Comparison of ENCODE assay signal across 8 cellular contexts in the genomic region with DNA sequence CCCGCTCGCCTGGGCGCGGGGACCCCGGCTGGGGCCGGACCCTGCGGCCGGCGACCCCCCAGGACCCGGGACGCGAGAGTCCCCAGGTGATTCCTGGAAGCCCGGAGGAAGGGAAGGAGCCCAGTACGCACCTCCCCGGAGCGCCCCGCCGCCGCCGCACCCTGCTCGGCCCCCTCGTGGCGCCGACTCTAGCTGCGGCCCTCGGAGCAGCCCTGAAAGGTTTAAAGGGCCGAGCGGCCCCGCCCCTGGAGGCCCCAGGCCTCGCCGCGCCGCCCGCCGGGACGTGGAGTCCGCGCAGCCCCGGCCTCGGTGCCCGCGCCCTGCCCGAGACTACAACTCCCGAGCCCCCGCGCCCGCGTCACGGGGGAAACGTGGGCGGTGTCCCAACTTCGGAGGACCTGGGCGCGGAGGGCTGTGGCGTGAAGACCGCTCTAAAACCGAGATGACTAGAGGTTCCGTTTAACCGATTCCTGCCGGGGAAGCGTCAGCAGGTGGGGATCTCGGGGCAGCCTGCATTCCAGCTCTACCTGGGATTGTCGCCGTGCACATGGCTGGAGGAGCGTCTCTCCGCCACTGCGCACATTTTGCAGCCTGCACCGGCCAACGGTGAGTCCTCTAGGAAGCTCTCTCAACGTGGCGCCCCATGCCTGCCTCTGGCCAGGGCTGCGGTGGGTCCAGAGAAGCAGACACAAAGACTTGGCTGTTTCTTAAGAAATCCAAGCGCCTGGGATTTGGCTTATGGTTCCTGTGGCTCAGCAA. TPM values are rescaled to one million over a fixed set of nuclear protein-coding genes. Genes with fewer than 3 reads are reported as not detected.
A peak's percentile ranks its signal among the peaks of the same experiment; 100 is the strongest.
DNase-seq lines count a peak whose midpoint lies in the region; ATAC-seq and TF ChIP-seq lines count a peak whose summit lies in the region.

TSS of gene TMEM150A (minus strand) at position 223 of the 759 bp plus-strand sequence. CDS start 750 bp downstream, outside the sequence.

- H3K36me3 Mint-ChIP-seq in activated naive CD4-positive, alpha-beta T cell treated with anti-CD3 and anti-CD28 coated beads for 36 hours (ENCODE audit: low read depth), result peaks cover 3% of the 10 kb centered on the region

- H3K4me1 ChIP-seq in SJSA1 (replicated peaks), result peaks cover 41% of the 10 kb centered on the region
- H3K4me1 ChIP-seq in gastroesophageal sphincter, result peaks cover 3 to 88% (median 39%) of the 10 kb centered on the region in 3 donors
- H3K4me1 ChIP-seq in neutrophil (ENCODE audit: control insufficient read depth in 1 of 2, insufficient read depth in 1 of 2, low read depth in 1 of 2, low read length in 1 of 2), result peaks cover 46 to 54% of the 10 kb centered on the region in 2 experiments

- H3K27ac Mint-ChIP-seq in activated naive CD4-positive, alpha-beta T cell treated with anti-CD3 and anti-CD28 coated beads for 36 hours, result peak within 1 kb of the TSS; percentile 33

- 0 out of 2 replicates have a peak, but pooled peaks have one; percentile 1 for TF ChIP-seq CTCF in LNCaP clone FGC (IDR thresholded peaks at IDR 0.05; ENCODE audit: control insufficient read depth, extremely low read depth, insufficient read depth)
- peak in 3 of 4 experiments; percentile 55 to 77 (median 75) for TF ChIP-seq CTCF in gastroesophageal sphincter (IDR thresholded peaks at IDR 0.05)
- peak; percentile 46 for TF ChIP-seq CTCF in neutrophil (IDR thresholded peaks at IDR 0.05)

- H3K27me3 ChIP-seq in SJSA1 (replicated peaks), result no peaks in the 10 kb centered on the region
- no peaks in the 10 kb centered on the region for H3K27me3 ChIP-seq in gastroesophageal sphincter
- peaks cover 14% of the 10 kb centered on the region for H3K27me3 ChIP-seq in neutrophil

- H3K9me3 ChIP-seq in SJSA1 (replicated peaks) (no peaks in the 10 kb centered on the region), gastroesophageal sphincter (no peaks in the 10 kb centered on the region), neutrophil (no peaks in the 10 kb centered on the region)

- no peaks in the 10 kb centered on the region for H3K27me3 Mint-ChIP-seq in activated naive CD4-positive, alpha-beta T cell treated with anti-CD3 and anti-CD28 coated beads for 36 hours (ENCODE audit: low read depth)

- TF ChIP-seq EP300 in gastroesophageal sphincter (IDR thresholded peaks at IDR 0.05), result no peak

- DNase-seq in G401 (ENCODE audit: low spot score) (peak; percentile 92), GOT3 (lab: John Stamatoyannopoulos, UW) (peak; percentile 77), LNCaP clone FGC (ENCODE audit: low read depth) (no peak), SJSA1 (ENCODE audit: low read depth in 1 of 2, low spot score in 2 of 2) (peak; percentile 79 to 90), substantia nigra (lab: John Stamatoyannopoulos, UW) (peak; percentile 56 to 97 (median 91))
- DNase-seq in activated naive CD4-positive, alpha-beta T cell treated with anti-CD3 and anti-CD28 coated beads for 36 hours, result peak; percentile 86

- H3K36me3 ChIP-seq in SJSA1, result peaks cover 24% of the 10 kb centered on the region
- H3K36me3 ChIP-seq in gastroesophageal sphincter, result peaks cover 0 to 52% of the 10 kb centered on the region in 2 donors
- H3K36me3 ChIP-seq in neutrophil, result peaks cover 42% of the 10 kb centered on the region

- WGBS in gastroesophageal sphincter (ENCODE audit: low coverage in 1 of 2), 2 donors, result 0% methylated on average over 1 of the region's 73 CpGs; no CpG with 5 or more reads in 1 of the 2 donors

- in situ Hi-C loops in G401 (cut with HindIII; ENCODE audit: low sequenced_read_pairs), result no loop called here

- H3K4me3 ChIP-seq in LNCaP clone FGC (ENCODE audit: low read depth, low read length) (peak within 1 kb of the TSS; percentile 81), SJSA1 (peak within 1 kb of the TSS; percentile 50), gastroesophageal sphincter (peak within 1 kb of the TSS; percentile 79 to 91), neutrophil (ENCODE audit: low read depth in 1 of 2, low read length in 1 of 2) (peak within 1 kb of the TSS; percentile 66 to 75)

- ATAC-seq in gastroesophageal sphincter, result peak; percentile 98

- peaks cover 25% of the 10 kb centered on the region for H3K4me1 Mint-ChIP-seq in activated naive CD4-positive, alpha-beta T cell treated with anti-CD3 and anti-CD28 coated beads for 36 hours (ENCODE audit: low read depth)

- H3K4me3 Mint-ChIP-seq in activated naive CD4-positive, alpha-beta T cell treated with anti-CD3 and anti-CD28 coated beads for 36 hours, result peak within 1 kb of the TSS; percentile 87

- CTCF ChIA-PET in activated naive CD4-positive, alpha-beta T cell treated with anti-CD3 and anti-CD28 coated beads for 36 hours (lab: Charles Lee), result interaction anchor here (0.7 to 4.1 kb wide), 5 partner anchors 9 to 34 kb away, joined by 3 to 25 read pairs (median 3); partner anchors contain the start of gene C2orf68

- TF ChIP-seq POLR2A in gastroesophageal sphincter (IDR thresholded peaks at IDR 0.05), result peak; percentile 80 to 93

- intact Hi-C loops in activated naive CD4-positive, alpha-beta T cell treated with anti-CD3 and anti-CD28 coated beads for 36 hours (cut with micrococcal nuclease), result loop anchor here (1.0 to 2.0 kb wide), 5 partner anchors 7 to 64 kb away; partner anchors contain the start of genes C2orf68, GGCX, MAT2A and RNF181

- H3K27ac ChIP-seq in SJSA1, result no peak within 1 kb of the TSS
- H3K27ac ChIP-seq in gastroesophageal sphincter, result peak within 1 kb of the TSS; percentile 60 to 95 (median 90)
- peak within 1 kb of the TSS; percentile 45 for H3K27ac ChIP-seq in neutrophil
- peak within 1 kb of the TSS; percentile 64 for H3K27ac ChIP-seq in substantia nigra (ENCODE audit: low read depth, low read length, poor library complexity, severe bottlenecking)

- H3K9me3 Mint-ChIP-seq in activated naive CD4-positive, alpha-beta T cell treated with anti-CD3 and anti-CD28 coated beads for 36 hours, result no peaks in the 10 kb centered on the region

RNA-seq across cellular contexts. Expression of gene TMEM150A, which starts in this region (rescaled TPM):
- total RNA-seq in G401 (2014; rRNA removed; shearing (Covaris generic)), result 20.3 and 20.7 TPM in 2 replicates
- total RNA-seq in SJSA1 (2014; rRNA removed; shearing (Covaris generic)), result 1.0 and 5.1 TPM in 2 replicates
- total RNA-seq in activated naive CD4-positive, alpha-beta T cell treated with anti-CD3 and anti-CD28 coated beads for 36 hours, result under 1 TPM; 0.55 to 0.67 TPM
- total RNA-seq in gastroesophageal sphincter, result 10 to 100 TPM; 17.6 to 26.9 (median 19.9) TPM

Comparison
In these comparisons a context has a peak if more than half of its experiments do, and no peak if none do; other contexts are left out.
1. Peak in DNase-seq in activated naive CD4-positive, alpha-beta T cell treated with anti-CD3 and anti-CD28 coated beads for 36 hours; RNA of the gene not detected or under 1 TPM.
2. CTCF ChIP-seq: peak in every context shown above with its lines; median percentile 75 in gastroesophageal sphincter; 46 in neutrophil; 1 in LNCaP clone FGC.